ENCODE assay signal across 8 cellular contexts in genomic region chr1:3530931-3531818, GRCh38.
A peak's percentile ranks its signal among the peaks of the same experiment; 100 is the strongest.
DNase-seq lines count a peak whose midpoint lies in the region; ATAC-seq, FAIRE-seq and TF ChIP-seq lines count a peak whose summit lies in the region.

No MANE protein-coding gene starts in this region.

- TF ChIP-seq CTCF in nephron progenitor cell (IDR thresholded peaks at IDR 0.05) (no peak), GM20000 (IDR thresholded peaks at IDR 0.05; ENCODE audit: extremely low read depth, missing control alignments) (no peak)

- DNase-seq in GM12891 (ENCODE audit: insufficient read length, low spot score) (peak; percentile 66), NOMO-1 treated with DMSO at 0.1 percent for 48 hours (lab: John Stamatoyannopoulos, UW; ENCODE audit: unreplicated experiment) (peak; percentile 20), fibroblast of gingiva (ENCODE audit: low read depth) (peak; percentile 27), nephron progenitor cell (peak; percentile 86), NCI-H446 treated with DMSO at 0.1 percent for 48 hours (lab: John Stamatoyannopoulos, UW) (no peak), GM20000 (ENCODE audit: low spot score) (no peak)
- peak; percentile 88 for DNase-seq in activated T-cell treated with anti-CD3 and anti-CD28 coated beads, Interleukin-2, amount 50 U/mL, for 24 hours
- DNase-seq in stimulated activated naive B cell treated with anti-CD40 and anti-IgM and Interleukin-4, amounts not matched to agents 10 μg/mL and 1 μg/mL and 100 μg/mL, for 72 hours, result peak; percentile 52

- no peak for FAIRE-seq in GM12891 (lab: Jason Lieb, UNC)

- H3K4me1 Mint-ChIP-seq in activated T-cell treated with anti-CD3 and anti-CD28 coated beads, Interleukin-2, amount 50 U/mL, for 24 hours (ENCODE audit: low read depth), result peaks cover 18% of the 10 kb centered on the region
- H3K4me1 Mint-ChIP-seq in nephron progenitor cell, result peaks cover 40% of the 10 kb centered on the region
- H3K4me1 Mint-ChIP-seq in stimulated activated naive B cell treated with anti-CD40 and anti-IgM and Interleukin-4, amounts not matched to agents 10 μg/mL and 1 μg/mL and 100 μg/mL, for 72 hours, result peaks cover 17 to 31% of the 10 kb centered on the region in 2 donors

- no peaks in the 10 kb centered on the region for H3K36me3 Mint-ChIP-seq in activated T-cell treated with anti-CD3 and anti-CD28 coated beads, Interleukin-2, amount 50 U/mL, for 24 hours (ENCODE audit: low read depth)
- no peaks in the 10 kb centered on the region for H3K36me3 Mint-ChIP-seq in nephron progenitor cell (ENCODE audit: low read depth)
- H3K36me3 Mint-ChIP-seq in stimulated activated naive B cell treated with anti-CD40 and anti-IgM and Interleukin-4, amounts not matched to agents 10 μg/mL and 1 μg/mL and 100 μg/mL, for 72 hours, result peaks cover 0 to 2% of the 10 kb centered on the region in 2 donors

- TF ChIP-seq POLR2A in GM12891 (IDR thresholded peaks at IDR 0.05; ENCODE audit: low read depth, low read length), result no peak

- H3K27ac Mint-ChIP-seq in activated T-cell treated with anti-CD3 and anti-CD28 coated beads, Interleukin-2, amount 50 U/mL, for 24 hours, result no peak overlapping the region
- H3K27ac Mint-ChIP-seq in nephron progenitor cell, result peak overlapping the region; percentile 94
- H3K27ac Mint-ChIP-seq in stimulated activated naive B cell treated with anti-CD40 and anti-IgM and Interleukin-4, amounts not matched to agents 10 μg/mL and 1 μg/mL and 100 μg/mL, for 72 hours, result peak overlapping the region; percentile 72

- peak overlapping the region; percentile 72 for H3K4me3 Mint-ChIP-seq in activated T-cell treated with anti-CD3 and anti-CD28 coated beads, Interleukin-2, amount 50 U/mL, for 24 hours
- peak overlapping the region; percentile 81 for H3K4me3 Mint-ChIP-seq in nephron progenitor cell
- H3K4me3 Mint-ChIP-seq in stimulated activated naive B cell treated with anti-CD40 and anti-IgM and Interleukin-4, amounts not matched to agents 10 μg/mL and 1 μg/mL and 100 μg/mL, for 72 hours, result peak overlapping the region; percentile 90

- ATAC-seq in stimulated activated naive B cell treated with anti-CD40 and anti-IgM and Interleukin-4, amounts not matched to agents 10 μg/mL and 1 μg/mL and 100 μg/mL, for 72 hours (replicated peaks), result peak; percentile 81 to 87

- no peaks in the 10 kb centered on the region for H3K9me3 Mint-ChIP-seq in activated T-cell treated with anti-CD3 and anti-CD28 coated beads, Interleukin-2, amount 50 U/mL, for 24 hours
- H3K9me3 Mint-ChIP-seq in nephron progenitor cell, result no peaks in the 10 kb centered on the region
- H3K9me3 Mint-ChIP-seq in stimulated activated naive B cell treated with anti-CD40 and anti-IgM and Interleukin-4, amounts not matched to agents 10 μg/mL and 1 μg/mL and 100 μg/mL, for 72 hours, result no peaks in the 10 kb centered on the region

- no peaks in the 10 kb centered on the region for H3K27me3 Mint-ChIP-seq in activated T-cell treated with anti-CD3 and anti-CD28 coated beads, Interleukin-2, amount 50 U/mL, for 24 hours
- H3K27me3 Mint-ChIP-seq in nephron progenitor cell (ENCODE audit: low read depth, poor library complexity), result peaks cover 34% of the 10 kb centered on the region
- H3K27me3 Mint-ChIP-seq in stimulated activated naive B cell treated with anti-CD40 and anti-IgM and Interleukin-4, amounts not matched to agents 10 μg/mL and 1 μg/mL and 100 μg/mL, for 72 hours, result no peaks in the 10 kb centered on the region

TF ChIP-seq in GM12891, 5 proteins besides CTCF, POLR2A, EP300 and RAD21:
- TF ChIP-seq PAX5 (IDR thresholded peaks at IDR 0.05; ENCODE audit: insufficient read depth, low read length, severe bottlenecking), result no peak
- TF ChIP-seq SPI1 (IDR thresholded peaks at IDR 0.05; ENCODE audit: low read depth, low read length), result no peak
- TF ChIP-seq POLR2AphosphoS5 (IDR thresholded peaks at IDR 0.05; ENCODE audit: low read depth, low read length), result no peak
- TF ChIP-seq TAF1 (IDR thresholded peaks at IDR 0.05; ENCODE audit: low read depth, low read length), result no peak
- TF ChIP-seq POU2F2 (IDR thresholded peaks at IDR 0.05; ENCODE audit: low read depth, low read length), result no peak

Comparison
In these comparisons a context has a peak if more than half of its experiments do, and no peak if none do; other contexts are left out.
1. DNase-seq: peak in GM12891 (single experiment), NOMO-1 treated with DMSO at 0.1 percent for 48 hours (single experiment), activated T-cell treated with anti-CD3 and anti-CD28 coated beads, Interleukin-2, amount 50 U/mL, for 24 hours (single experiment), fibroblast of gingiva (single experiment), nephron progenitor cell (single experiment) and stimulated activated naive B cell treated with anti-CD40 and anti-IgM and Interleukin-4, amounts not matched to agents 10 μg/mL and 1 μg/mL and 100 μg/mL, for 72 hours (single experiment); none in NCI-H446 treated with DMSO at 0.1 percent for 48 hours (single experiment) and GM20000 (single experiment).
2. Peak in every context shown above with its lines, with median percentiles within 50 percentile points of each other: H3K4me3 Mint-ChIP-seq.